6 cellular contexts compared by ENCODE assay signal in genomic region chr16:79949417-79949816, GRCh38.
"Had no signal": no experiment of that assay in that cellular context is flagged by ENCODE, and none has a peak within 500 bp of the region (broad histone marks: within the 10 kb centered on the region; RNA-seq: fewer than 3 reads in every experiment).

No MANE protein-coding gene starts in this region.

- H3K4me1 Mint-ChIP-seq: GM23338, H9 had no signal

- DNase-seq: H9, HCEC 1CT, IMR-90, Kasumi-1, KBM-7 had no signal

- H3K4me3 ChIP-seq: GM23338 had no signal

- H2AFZ ChIP-seq: GM23338 had no signal

- H3K27ac Mint-ChIP-seq: GM23338, H9 had no signal

- H3K4me2 ChIP-seq: GM23338 had no signal

- H3K9me3 Mint-ChIP-seq: GM23338, H9 had no signal

- H3K4me3 Mint-ChIP-seq: GM23338, H9 had no signal

- ATAC-seq: GM23338 had no signal
